Comparison of ENCODE assay signal across 27 cellular contexts in genomic region chr20:38346741-38347140, GRCh38. TPM values are rescaled to one million over a fixed set of nuclear protein-coding genes. Genes with fewer than 3 reads are reported as not detected.
"Had no signal": no experiment of that assay in that cellular context is flagged by ENCODE, and none has a peak within 500 bp of the region (broad histone marks: within the 10 kb centered on the region; RNA-seq: fewer than 3 reads in every experiment).

No MANE protein-coding gene starts in this region.

- DNase-seq: dorsolateral prefrontal cortex; effector CD8-positive, alpha-beta T cell; foreskin keratinocyte; head of caudate nucleus; left colon; left ventricle myocardium superior; mesendoderm; naive B cell; nephron progenitor cell; stimulated activated CD4-positive, alpha-beta T cell treated with anti-CD3 and anti-CD28 coated beads, Interleukin-4, amount 100 ng/mL, for 1 hour; stimulated activated CD8-positive, alpha-beta memory T cell treated with anti-CD3 and anti-CD28 coated beads, Interleukin-4, amount 100 ng/mL, for 48 hours; stimulated activated naive CD8-positive, alpha-beta T cell treated with anti-CD3 and anti-CD28 coated beads, Interleukin-15, Interleukin-2, amounts not matched to agents 100 U/mL and 50 U/mL, for 24 hours; uterus had no signal

- H3K4me1 ChIP-seq: foreskin keratinocyte, right atrium auricular region, upper lobe of left lung, uterus had no signal

- H2AFZ ChIP-seq: hepatocyte had no signal

- ATAC-seq: foreskin keratinocyte; left colon; left ventricle myocardium superior; stimulated activated effector memory CD8-positive, alpha-beta T cell treated with anti-CD3 and anti-CD28 coated beads, Interleukin-12 subunit alpha, Interleukin-12 subunit beta, amount 100 ng/mL, for 72 hours; stimulated activated naive CD8-positive, alpha-beta T cell treated with anti-CD3 and anti-CD28 coated beads, Interleukin-15, Interleukin-2, amounts not matched to agents 100 U/mL and 50 U/mL, for 24 hours had no signal

- H3K27me3 ChIP-seq: dorsolateral prefrontal cortex, hepatocyte, neutrophil, right atrium auricular region, upper lobe of left lung, uterus had no signal

- H3K4me3 Mint-ChIP-seq: naive B cell; nephron progenitor cell; stimulated activated effector memory CD8-positive, alpha-beta T cell treated with anti-CD3 and anti-CD28 coated beads, Interleukin-12 subunit alpha, Interleukin-12 subunit beta, amount 100 ng/mL, for 72 hours had no signal

- H3K4me2 ChIP-seq: hepatocyte had no signal

- H3K27ac ChIP-seq: dorsolateral prefrontal cortex, esophagus muscularis mucosa, foreskin keratinocyte, hepatocyte, neutrophil, right atrium auricular region, tibial artery, upper lobe of left lung, uterus had no signal

- H3K4me1 Mint-ChIP-seq: naive B cell; stimulated activated effector memory CD8-positive, alpha-beta T cell treated with anti-CD3 and anti-CD28 coated beads, Interleukin-12 subunit alpha, Interleukin-12 subunit beta, amount 100 ng/mL, for 72 hours had no signal

- H3K27ac Mint-ChIP-seq: naive B cell; nephron progenitor cell; stimulated activated effector memory CD8-positive, alpha-beta T cell treated with anti-CD3 and anti-CD28 coated beads, Interleukin-12 subunit alpha, Interleukin-12 subunit beta, amount 100 ng/mL, for 72 hours had no signal

- FAIRE-seq: endometrium had no signal

- H3K36me3 ChIP-seq: esophagus muscularis mucosa, right atrium auricular region, tibial artery, upper lobe of left lung, uterus had no signal

- H3K4me3 ChIP-seq: coronary artery, dorsolateral prefrontal cortex, esophagus muscularis mucosa, hepatocyte, right atrium auricular region, tibial artery, upper lobe of left lung, uterus had no signal

- H3K9me3 Mint-ChIP-seq: naive B cell; nephron progenitor cell; stimulated activated effector memory CD8-positive, alpha-beta T cell treated with anti-CD3 and anti-CD28 coated beads, Interleukin-12 subunit alpha, Interleukin-12 subunit beta, amount 100 ng/mL, for 72 hours had no signal

- H3K9me3 ChIP-seq: esophagus muscularis mucosa, neutrophil, right atrium auricular region, tibial artery, upper lobe of left lung, uterus had no signal

- H3K79me2 ChIP-seq: hepatocyte had no signal

- H3K36me3 Mint-ChIP-seq: naive B cell; stimulated activated effector memory CD8-positive, alpha-beta T cell treated with anti-CD3 and anti-CD28 coated beads, Interleukin-12 subunit alpha, Interleukin-12 subunit beta, amount 100 ng/mL, for 72 hours had no signal

RNA-seq across cellular contexts. Expression of gene LBP, which starts 0.5 kb away (rescaled TPM):
- total RNA-seq: chondrocyte, foreskin keratinocyte, kidney epithelial cell, left colon, osteocyte, temporal lobe, uterus had no signal
- polyA plus RNA-seq: foreskin keratinocyte had no signal

RNA-seq across cellular contexts. Expression of gene BPI, which starts 42.8 kb away (rescaled TPM):
- total RNA-seq: foreskin keratinocyte, kidney epithelial cell, left colon, left ventricle myocardium superior, lung microvascular endothelial cell, right atrium auricular region had no signal
- polyA plus RNA-seq: foreskin keratinocyte had no signal
